8 cellular contexts compared by ENCODE assay signal in the genomic region with DNA sequence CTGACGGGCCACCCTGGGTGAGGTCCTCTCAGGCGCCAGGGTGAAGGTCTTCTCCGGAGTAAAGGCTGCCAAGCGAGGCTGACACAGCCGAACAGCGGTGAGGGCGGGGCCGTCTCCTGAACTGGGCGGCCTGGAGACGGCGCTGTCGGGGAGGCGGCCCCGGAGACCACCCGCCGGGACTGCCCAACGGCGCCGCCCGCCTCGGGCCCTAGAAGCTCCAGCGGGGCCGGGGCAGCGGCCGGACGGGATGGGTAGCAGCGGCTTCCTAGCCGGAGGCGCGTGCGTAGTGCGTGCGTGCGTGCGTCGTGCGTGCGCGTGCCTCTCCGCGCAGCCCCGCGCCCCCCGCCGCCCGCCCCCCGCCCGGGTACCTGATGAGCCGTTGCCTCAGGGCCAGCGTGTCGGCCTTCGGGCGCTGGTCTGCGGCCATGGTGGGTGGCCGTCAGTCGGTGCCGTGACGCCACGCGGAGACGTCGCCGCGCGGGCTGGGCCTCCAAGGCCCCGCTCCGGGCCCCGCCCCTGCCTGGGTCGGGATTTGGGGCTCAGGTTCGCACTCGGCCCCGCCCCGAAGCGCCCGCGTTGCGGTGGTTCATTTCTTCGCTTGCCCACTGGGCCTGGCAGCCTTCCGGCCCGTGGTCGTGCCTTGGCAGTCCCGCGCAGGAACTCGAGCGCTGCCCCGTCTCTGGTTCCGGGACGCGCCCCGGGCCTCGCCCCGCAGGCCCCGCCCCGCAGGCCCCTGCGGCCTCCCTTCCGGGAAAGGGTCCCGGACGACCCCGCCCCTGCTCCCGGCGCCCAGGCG. TPM values are rescaled to one million over a fixed set of nuclear protein-coding genes. Genes with fewer than 3 reads are reported as not detected.
DNase-seq lines count a peak whose midpoint lies in the region; ATAC-seq, FAIRE-seq and TF ChIP-seq lines count a peak whose summit lies in the region.

Gene PHYKPL, minus strand, starts transcription at position 679 of the 796 bp plus-strand sequence. Its CDS starts 252 bp downstream, at position 427.

- H3K9me3 ChIP-seq in A549: no peaks in the 10 kb centered on the region

- TF ChIP-seq POLR2A in A549 (IDR thresholded peaks at IDR 0.05; ENCODE audit: low read length) (peak; percentile 68), lower leg skin (IDR thresholded peaks at IDR 0.05) (no peak)

- CTCF ChIA-PET in A549 (lab: Yijun Ruan, JAX): interaction anchor here (0.6 to 1.6 kb wide), 2 partner anchors 11 to 60 kb away, joined by 3 to 4 read pairs; no protein-coding TSS in a partner anchor

- POLR2A ChIA-PET in A549 (lab: Yijun Ruan, JAX): interaction anchor here (1.0 to 2.3 kb wide), 3 partner anchors 19 to 28 kb away, joined by 4 to 14 read pairs (median 5); partner anchors contain the start of gene HNRNPAB

- peak within 1 kb of the TSS; percentile 91 to 96 for H3K27ac ChIP-seq in A549
- H3K27ac ChIP-seq in dorsolateral prefrontal cortex: peak within 1 kb of the TSS; percentile 58 to 99 (median 96)

- peak; percentile 77 to 81 for ATAC-seq in A549
- ATAC-seq in GM18502 (IDR thresholded peaks at IDR 0.05; ENCODE audit: poor library complexity, unreplicated experiment): peak; percentile 76
- ATAC-seq in HG02884 (IDR thresholded peaks at IDR 0.05; ENCODE audit: unreplicated experiment): peak; percentile 53

- no peak for TF ChIP-seq EP300 in A549 (IDR thresholded peaks at IDR 0.05)

- TF ChIP-seq RAD21 in A549 (conservative IDR thresholded peaks at IDR 0.05 in 1 of 2, IDR thresholded peaks at IDR 0.05 in 1 of 2): no peak

- DNase-seq in A549 (ENCODE audit: low read depth in 1 of 2, low spot score in 1 of 2) (peak; percentile 64 to 80), NCI-H2227 treated with DMSO at 0.1 percent for 48 hours (lab: John Stamatoyannopoulos, UW) (peak; percentile 45), dorsolateral prefrontal cortex (peak; percentile 42 to 81 (median 62)), lower leg skin (ENCODE audit: low spot score in 2 of 2) (peak; percentile 51 to 94)
- DNase-seq in activated CD4-positive, alpha-beta T cell treated with anti-CD3 and anti-CD28 coated beads, Interleukin-2, amount 50 U/mL, for 24 hours (ENCODE audit: low read depth in 1 of 2, low spot score in 1 of 2): peak; percentile 56 to 58
- peak; percentile 70 for DNase-seq in stimulated activated CD4-positive, alpha-beta T cell treated with anti-CD3 and anti-CD28 coated beads, Interleukin-4, amount 100 ng/mL, for 24 hours

- peak within 1 kb of the TSS; percentile 93 for H3K4me3 ChIP-seq in A549
- H3K4me3 ChIP-seq in dorsolateral prefrontal cortex: peak within 1 kb of the TSS; percentile 44 to 97 (median 90)
- peak within 1 kb of the TSS; percentile 91 for H3K4me3 ChIP-seq in lower leg skin (ENCODE audit: low read depth, poor library complexity, severe bottlenecking)

- no peak for FAIRE-seq in A549 (lab: Jason Lieb, UNC)

- intact Hi-C loops in dorsolateral prefrontal cortex (cut with DNase I): loop anchor here (1.0 to 10.0 kb wide), 3 partner anchors 27 to 792 kb away; partner anchors contain the start of genes HNRNPAB (in 1 of the 2) and ZNF879 (in 1 of the 2)
- intact Hi-C loops in lower leg skin (cut with DNase I; ENCODE audit: low total_unique reads): no loop called here

- H3K27me3 ChIP-seq in dorsolateral prefrontal cortex: no peaks in the 10 kb centered on the region

- 2% methylated on average over 6 of the region's 102 CpGs for WGBS in A549 (ENCODE audit: missing lambda C conversion rate)
- WGBS in lower leg skin, 2 donors: 1 to 2% methylated on average over 17 to 64 of the region's 102 CpGs

- peak within 1 kb of the TSS; percentile 99 for H3K4me2 ChIP-seq in A549

- H3K4me1 ChIP-seq in A549: peaks cover 18% of the 10 kb centered on the region

- no peak for TF ChIP-seq CTCF in A549 (IDR thresholded peaks at IDR 0.05)
- peak in 25 of 56 donors; percentile 6 to 44 (median 20) for TF ChIP-seq CTCF in dorsolateral prefrontal cortex (IDR thresholded peaks at IDR 0.05 in 54 of 56, conservative IDR thresholded peaks at IDR 0.05 in 2 of 56; ENCODE audit: low read depth in 1 of 56, partially characterized antibody in 56 of 56)
- TF ChIP-seq CTCF in lower leg skin (IDR thresholded peaks at IDR 0.05): no peak

TF ChIP-seq in A549, 52 proteins besides CTCF, POLR2A, EP300 and RAD21 (continues in another document):
- no peak for TF ChIP-seq ESRRA (IDR thresholded peaks at IDR 0.05; ENCODE audit: borderline replicate concordance, low read length)
- no peak for TF ChIP-seq FOXS1 (CRISPR knock-in tag; IDR thresholded peaks at IDR 0.05)
- peak; percentile 57 to 73; a peak in 4 of 5 replicates for TF ChIP-seq JUN (IDR thresholded peaks at IDR 0.05)
- TF ChIP-seq KDM1A (IDR thresholded peaks at IDR 0.05; ENCODE audit: low read depth): no peak
- TF ChIP-seq PBX3 (IDR thresholded peaks at IDR 0.05): no peak
- 0 out of 2 replicates have a peak, but pooled peaks have one; percentile 20 for TF ChIP-seq TP53 (CRISPR knock-in tag; IDR thresholded peaks at IDR 0.05)
- TF ChIP-seq PHF8 (IDR thresholded peaks at IDR 0.05; ENCODE audit: borderline replicate concordance, low read depth): peak; percentile 93
- no peak for TF ChIP-seq CEBPB (IDR thresholded peaks at IDR 0.05)
- no peak for TF ChIP-seq CBX2 (IDR thresholded peaks at IDR 0.05; ENCODE audit: borderline replicate concordance, low read depth)
- peak; percentile 38; the same call in 1 of the 2 replicates for TF ChIP-seq MYC (IDR thresholded peaks at IDR 0.05; ENCODE audit: borderline replicate concordance, low read length)
- TF ChIP-seq BCL3 (IDR thresholded peaks at IDR 0.05): 0 out of 3 replicates have a peak, but pooled peaks have one; percentile 52
- TF ChIP-seq ZSCAN20 (CRISPR knock-in tag; IDR thresholded peaks at IDR 0.05): no peak
- TF ChIP-seq CHD2 (IDR thresholded peaks at IDR 0.05; ENCODE audit: low read length, partially characterized antibody): no peak
- no peak for TF ChIP-seq SMC3 (IDR thresholded peaks at IDR 0.05)
- TF ChIP-seq E2F6 (IDR thresholded peaks at IDR 0.05; ENCODE audit: borderline replicate concordance, low read depth): peak; percentile 34; the same call in 1 of the 2 replicates
- TF ChIP-seq HMGXB4 (CRISPR knock-in tag; IDR thresholded peaks at IDR 0.05; ENCODE audit: borderline replicate concordance): no peak
- no peak for TF ChIP-seq BHLHE40 (IDR thresholded peaks at IDR 0.05; ENCODE audit: low read depth, low read length)
- TF ChIP-seq RFX5 (IDR thresholded peaks at IDR 0.05): no peak
- TF ChIP-seq GATA3 (IDR thresholded peaks at IDR 0.05; ENCODE audit: borderline replicate concordance): no peak
- TF ChIP-seq MAFK (IDR thresholded peaks at IDR 0.05; ENCODE audit: partially characterized antibody): no peak
- peak; percentile 19; the same call in 1 of the 2 replicates for TF ChIP-seq HOXB5 (CRISPR knock-in tag; IDR thresholded peaks at IDR 0.05)
- TF ChIP-seq RCOR1 (IDR thresholded peaks at IDR 0.05; ENCODE audit: low read depth, low read length): no peak
- TF ChIP-seq CHD4 (IDR thresholded peaks at IDR 0.05; ENCODE audit: borderline replicate concordance): no peak
- TF ChIP-seq JUNB (IDR thresholded peaks at IDR 0.05): no peak

RNA-seq across cellular contexts. Expression of gene PHYKPL, which starts in this region (rescaled TPM):
- polyA plus RNA-seq in A549 (2011; rRNA removed): 21.9 and 24.6 TPM in 2 replicates
- 19.3 and 20.6 TPM in 2 replicates for polyA plus RNA-seq in A549 (2012; cell fraction: cytosol; rRNA removed)
- 66.2 and 68.7 TPM in 2 replicates for polyA plus RNA-seq in A549 (2012; cell fraction: nucleus; rRNA removed)
- 12.5 to 13.9 TPM (median 13.0 TPM) in 3 replicates for polyA plus RNA-seq in A549 (2017; fragmentation: RNase III; extraction: RNeasy Plus Mini Kit Qiagen cat#74134 plus additional on column Dnase treatment)
- polyA minus RNA-seq in A549 (2011; rRNA and poly(A)+ RNA removed): 60.3 and 65.1 TPM in 2 replicates
- 100 to 1,000 TPM in 2 of 120 experiments, 10 to 100 TPM in 118; 36.8 to 114 (median 63.2) TPM for total RNA-seq in dorsolateral prefrontal cortex
- total RNA-seq in lower leg skin: 10 to 100 TPM; 29.3 to 45.7 (median 31.8) TPM

Comparison
In these comparisons a context has a peak if more than half of its experiments do, and no peak if none do; other contexts are left out.
1. Peak in every context shown above with its lines: DNase-seq, ATAC-seq, H3K4me3 ChIP-seq and H3K27ac ChIP-seq.